ENCODE assay signal across 8 cellular contexts in the genomic region with DNA sequence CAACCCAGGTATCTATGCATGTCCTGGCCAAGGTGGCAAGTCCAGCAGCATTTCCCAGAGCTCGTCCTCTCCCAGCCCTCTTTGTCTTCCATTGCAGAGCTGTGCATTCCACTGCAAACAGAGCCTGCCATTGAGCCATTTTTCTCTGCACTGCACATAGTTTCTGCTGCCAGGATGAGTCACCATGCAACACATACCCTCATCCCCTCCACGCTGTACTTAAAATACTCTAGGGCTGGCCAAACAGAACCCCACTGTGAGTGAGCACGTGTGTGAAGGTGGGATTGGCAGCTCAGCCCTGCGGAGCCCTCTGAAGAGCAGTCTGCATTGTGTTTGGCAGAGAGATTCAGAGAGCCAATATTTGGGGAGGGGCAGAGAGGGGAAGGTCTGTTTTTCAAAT. TPM values are rescaled to one million over a fixed set of nuclear protein-coding genes. Genes with fewer than 3 reads are reported as not detected.
DNase-seq lines count a peak whose midpoint lies in the region; ATAC-seq and TF ChIP-seq lines count a peak whose summit lies in the region.

No MANE protein-coding gene starts in this region.

- TF ChIP-seq POLR2A in gastroesophageal sphincter (IDR thresholded peaks at IDR 0.05), result no peak
- TF ChIP-seq POLR2A in GM18505 (IDR thresholded peaks at IDR 0.05; ENCODE audit: borderline replicate concordance, extremely low read depth, insufficient read depth, insufficient read length), result no peak

- H3K9me2 ChIP-seq in OCI-LY7 (ENCODE audit: insufficient read depth, low read length), result no peaks in the 10 kb centered on the region

- H2AFZ ChIP-seq in OCI-LY7 (ENCODE audit: low read length), result no peak overlapping the region

- no peak overlapping the region for H3K27ac ChIP-seq in SJSA1
- peak overlapping the region in 3 of 4 donors; percentile 74 to 96 (median 95) for H3K27ac ChIP-seq in gastroesophageal sphincter
- H3K27ac ChIP-seq in OCI-LY7 (ENCODE audit: low read depth, low read length, poor library complexity, severe bottlenecking), result no peak overlapping the region

- DNase-seq in HT1080 (ENCODE audit: low read depth) (peak; percentile 86), SJSA1 (ENCODE audit: low read depth in 1 of 2, low spot score in 2 of 2) (peak; percentile 46 to 68), skeletal muscle cell (ENCODE audit: low read depth) (peak; percentile 49), OCI-LY7 (ENCODE audit: low spot score) (no peak), NOMO-1 treated with DMSO at 0.1 percent for 48 hours (lab: John Stamatoyannopoulos, UW; ENCODE audit: unreplicated experiment) (no peak)

- 11 to 25% methylated on average over 2 to 3 of the region's 4 CpGs for WGBS in gastroesophageal sphincter (ENCODE audit: low coverage in 1 of 2), 2 donors

- H3K36me3 ChIP-seq in SJSA1 (peaks cover 5% of the 10 kb centered on the region), gastroesophageal sphincter (no peaks in the 10 kb centered on the region), OCI-LY7 (ENCODE audit: insufficient read depth, low read length) (no peaks in the 10 kb centered on the region)

- no peaks in the 10 kb centered on the region for H3K9me3 ChIP-seq in SJSA1 (replicated peaks)
- no peaks in the 10 kb centered on the region for H3K9me3 ChIP-seq in gastroesophageal sphincter
- H3K9me3 ChIP-seq in OCI-LY7 (ENCODE audit: low read length), result no peaks in the 10 kb centered on the region

- intact Hi-C loops in OCI-LY7 (cut with micrococcal nuclease; ENCODE audit: unreplicated experiment), result no loop called here

- H3K4me1 ChIP-seq in SJSA1 (replicated peaks) (peaks cover 21% of the 10 kb centered on the region), gastroesophageal sphincter (peaks cover 0 to 33% (median 12%) of the 10 kb centered on the region in 3 donors), OCI-LY7 (ENCODE audit: insufficient read depth, low read length, poor library complexity, severe bottlenecking) (peaks cover 4% of the 10 kb centered on the region)

- H3K27me3 ChIP-seq in SJSA1 (replicated peaks), result no peaks in the 10 kb centered on the region; the same call in 1 of the 2 replicates
- no peaks in the 10 kb centered on the region for H3K27me3 ChIP-seq in gastroesophageal sphincter

- POLR2A ChIA-PET in OCI-LY7 (lab: Charles Lee), result interaction anchor here (0.5 to 1.0 kb wide), 3 partner anchors 9 to 599 kb away, joined by 3 to 6 read pairs (median 4); no protein-coding TSS in a partner anchor

- H3K4me2 ChIP-seq in OCI-LY7 (ENCODE audit: low read length), result no peak overlapping the region

- TF ChIP-seq EP300 in gastroesophageal sphincter (IDR thresholded peaks at IDR 0.05), result no peak

- H3K4me3 ChIP-seq in SJSA1 (no peak overlapping the region), gastroesophageal sphincter (no peak overlapping the region), skeletal muscle cell (ENCODE audit: low read depth, low read length) (no peak overlapping the region), OCI-LY7 (ENCODE audit: low read depth, low read length, poor library complexity, severe bottlenecking) (no peak overlapping the region)

- CTCF ChIA-PET in OCI-LY7 (lab: Charles Lee; ENCODE audit: unreplicated experiment), result no interaction called here

- no TSS peak for BruUV-seq in OCI-LY7 (replicated peaks; lab: Mats Ljungman, UMichigan)

- TF ChIP-seq CTCF in gastroesophageal sphincter (IDR thresholded peaks at IDR 0.05) (no peak), OCI-LY7 (conservative IDR thresholded peaks at IDR 0.05; ENCODE audit: low read length) (no peak)

- H3K79me2 ChIP-seq in OCI-LY7 (ENCODE audit: insufficient read depth, low read depth, low read length), result peaks cover 8% of the 10 kb centered on the region

- no peak for ATAC-seq in gastroesophageal sphincter
- ATAC-seq in HG02610 (IDR thresholded peaks at IDR 0.05; ENCODE audit: unreplicated experiment), result no peak
- ATAC-seq in GM18505 (IDR thresholded peaks at IDR 0.05; ENCODE audit: unreplicated experiment), result no peak

- H4K20me1 ChIP-seq in OCI-LY7 (ENCODE audit: insufficient read depth, low read length), result no peaks in the 10 kb centered on the region

RNA-seq across cellular contexts. Expression of a gene that starts 3.9 kb away (rescaled TPM):
- 23.1 and 35.9 TPM in 2 replicates for total RNA-seq in HT1080 (2014; rRNA removed; shearing (Covaris generic))
- polyA plus RNA-seq in HT1080 (2015; cell fraction: cytosol; rRNA removed), result 38.9 and 43.2 TPM in 2 replicates
- 48.0 and 49.1 TPM in 2 replicates for polyA plus RNA-seq in HT1080 (2015; cell fraction: nucleus; rRNA removed)
- 23.0 and 23.3 TPM in 2 replicates for total RNA-seq in SJSA1 (2014; rRNA removed; shearing (Covaris generic))
- 100 to 1,000 TPM in 2 of 4 donors, 10 to 100 TPM in 2; 94.8 to 137 (median 103) TPM for total RNA-seq in gastroesophageal sphincter
- 14.5 and 17.5 TPM in 2 replicates for total RNA-seq in OCI-LY7 (2014; rRNA removed; shearing (Covaris generic))
- 21.5 and 22.5 TPM in 2 replicates for total RNA-seq in OCI-LY7 (2022)

Comparison
In these comparisons a context has a peak if more than half of its experiments do, and no peak if none do; other contexts are left out.
1. DNase-seq: peak in HT1080 (single experiment), SJSA1 (2 of 2) and skeletal muscle cell (single experiment); none in OCI-LY7 (single experiment) and NOMO-1 treated with DMSO at 0.1 percent for 48 hours (single experiment).
2. H3K27ac ChIP-seq: peak in gastroesophageal sphincter (3 of 4); none in SJSA1 (single experiment) and OCI-LY7 (single experiment).